1 cellular context compared by ENCODE assay signal in the genomic region with DNA sequence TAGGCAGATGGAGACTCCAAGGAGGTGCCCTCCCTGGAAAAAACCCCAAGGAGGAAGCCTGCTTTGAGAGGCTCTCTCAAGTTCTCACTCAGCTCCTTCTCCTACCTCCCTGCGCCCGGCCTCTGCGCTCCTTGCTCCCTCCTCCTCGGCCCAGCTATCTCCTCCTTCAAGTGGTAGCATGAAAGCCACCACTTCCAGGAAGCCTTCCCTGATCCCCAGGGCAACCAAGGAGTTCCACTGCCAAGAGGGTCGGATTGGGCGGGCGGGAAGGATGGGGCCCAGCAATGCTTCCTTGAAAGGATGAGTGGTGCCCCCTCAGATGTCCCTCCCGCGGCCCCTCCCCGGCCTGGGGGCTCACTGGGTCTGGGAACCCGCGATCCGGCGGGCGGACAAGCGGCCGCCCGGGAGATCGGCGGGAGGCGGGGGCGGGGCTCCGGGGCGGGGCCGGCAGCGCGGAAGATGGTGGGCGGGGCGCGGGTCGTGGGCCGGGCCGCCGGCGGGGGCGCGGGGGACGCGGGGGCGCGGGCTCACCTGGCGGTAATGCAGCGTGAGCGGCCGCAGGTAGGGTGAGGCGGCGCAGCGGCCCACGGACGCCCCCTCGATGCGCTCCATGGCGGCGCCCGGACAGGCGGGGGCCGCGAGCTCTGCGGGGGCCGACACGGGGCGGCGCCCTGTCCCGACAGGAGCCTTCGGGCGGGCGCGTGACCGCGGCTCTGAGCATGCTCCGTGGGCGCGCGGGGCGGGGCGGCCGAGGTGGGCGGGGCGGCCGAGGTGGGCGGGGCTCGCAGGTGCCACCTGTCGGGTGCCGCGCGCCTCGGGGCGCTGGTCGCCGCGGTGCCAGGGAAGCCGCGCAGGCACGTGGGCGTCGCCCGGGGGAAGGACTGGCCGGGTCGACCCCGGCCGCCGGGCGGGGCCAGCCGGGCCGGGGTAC.
TF ChIP-seq lines count a peak whose summit lies in the region.

NUDT14 (minus strand) TSS at position 715 of the 931 bp plus-strand sequence; CDS start at position 612, 103 bp downstream.

TF ChIP-seq in SK-N-SH, 30 proteins besides CTCF, POLR2A, EP300 and RAD21 (continued from another document):
- TF ChIP-seq USF1 (IDR thresholded peaks at IDR 0.05; ENCODE audit: borderline replicate concordance, low read depth) (peak; percentile 74), POLR2AphosphoS5 (IDR thresholded peaks at IDR 0.05; ENCODE audit: low read depth, low read length) (no peak), FOSL2 (IDR thresholded peaks at IDR 0.05; ENCODE audit: borderline replicate concordance, low read depth) (no peak), TCF12 (IDR thresholded peaks at IDR 0.05) (no peak), NRF1 (IDR thresholded peaks at IDR 0.05; ENCODE audit: low read depth, low read length) (peak; percentile 66), ELF1 (IDR thresholded peaks at IDR 0.05) (no peak), TEAD4 (IDR thresholded peaks at IDR 0.05; ENCODE audit: borderline replicate concordance, insufficient read depth) (no peak), RCOR1 (IDR thresholded peaks at IDR 0.05; ENCODE audit: low read length) (no peak)
- TF ChIP-seq, protein P1, sequence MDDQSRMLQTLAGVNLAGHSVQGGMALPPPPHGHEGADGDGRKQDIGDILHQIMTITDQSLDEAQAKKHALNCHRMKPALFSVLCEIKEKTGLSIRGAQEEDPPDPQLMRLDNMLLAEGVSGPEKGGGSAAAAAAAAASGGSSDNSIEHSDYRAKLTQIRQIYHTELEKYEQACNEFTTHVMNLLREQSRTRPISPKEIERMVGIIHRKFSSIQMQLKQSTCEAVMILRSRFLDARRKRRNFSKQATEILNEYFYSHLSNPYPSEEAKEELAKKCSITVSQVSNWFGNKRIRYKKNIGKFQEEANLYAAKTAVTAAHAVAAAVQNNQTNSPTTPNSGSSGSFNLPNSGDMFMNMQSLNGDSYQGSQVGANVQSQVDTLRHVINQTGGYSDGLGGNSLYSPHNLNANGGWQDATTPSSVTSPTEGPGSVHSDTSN (IDR thresholded peaks at IDR 0.05), result no peak
TF ChIP-seq in SK-N-SH: peak in this region for 3.
